ENCODE assay signal across 1 cellular context in genomic region chr3:184561329-184562145, GRCh38.
TF ChIP-seq lines count a peak whose summit lies in the region.

Gene EPHB3, plus strand, starts transcription at chr3:184561785. Its CDS starts 451 bp downstream, at chr3:184562236.

TF ChIP-seq in HepG2, 621 proteins besides CTCF, POLR2A, EP300 and RAD21 (continued from another document and continues in another):
- TF ChIP-seq ZSCAN5A (CRISPR knock-in tag; IDR thresholded peaks at IDR 0.05; ENCODE audit: borderline replicate concordance) (no peak), ZNF121 (CRISPR knock-in tag; IDR thresholded peaks at IDR 0.05) (peak; percentile 77), TEF (CRISPR knock-in tag; IDR thresholded peaks at IDR 0.05) (no peak), TRIM22 (IDR thresholded peaks at IDR 0.05) (no peak), ZNF253 (CRISPR knock-in tag; IDR thresholded peaks at IDR 0.05; ENCODE audit: borderline replicate concordance) (no peak), PRDM4 (CRISPR knock-in tag; IDR thresholded peaks at IDR 0.05; ENCODE audit: borderline replicate concordance) (no peak), ATM (IDR thresholded peaks at IDR 0.05; ENCODE audit: borderline replicate concordance) (no peak), KDM2A (CRISPR knock-in tag; IDR thresholded peaks at IDR 0.05; ENCODE audit: borderline replicate concordance, low read depth) (peak; percentile 69; the same call in 1 of the 2 replicates), ATF3 (CRISPR knock-in tag; IDR thresholded peaks at IDR 0.05) (no peak), RFX3 (CRISPR knock-in tag; IDR thresholded peaks at IDR 0.05) (no peak), ELF3 (CRISPR knock-in tag; IDR thresholded peaks at IDR 0.05) (no peak), BATF2 (CRISPR knock-in tag; IDR thresholded peaks at IDR 0.05) (no peak), IRF9 (CRISPR knock-in tag; IDR thresholded peaks at IDR 0.05; ENCODE audit: borderline replicate concordance) (peak; percentile 11; the same call in 1 of the 2 replicates), ZNF441 (CRISPR knock-in tag; IDR thresholded peaks at IDR 0.05; ENCODE audit: borderline replicate concordance) (no peak), TEAD3 (CRISPR knock-in tag; optimal IDR thresholded peaks at IDR 0.05; ENCODE audit: borderline replicate concordance) (no peak), REL (CRISPR knock-in tag; conservative IDR thresholded peaks at IDR 0.05) (no peak), HNF4G (IDR thresholded peaks at IDR 0.05; ENCODE audit: borderline replicate concordance, low read depth, low read length) (no peak), HNF4G (CRISPR knock-in tag; IDR thresholded peaks at IDR 0.05; ENCODE audit: borderline replicate concordance, low read depth) (no peak), ZNF850 (CRISPR knock-in tag; conservative IDR thresholded peaks at IDR 0.05) (no peak), ZNF709 (CRISPR knock-in tag; IDR thresholded peaks at IDR 0.05) (no peak), SAFB2 (CRISPR knock-in tag; IDR thresholded peaks at IDR 0.05; ENCODE audit: borderline replicate concordance, low read depth) (no peak), TAF1 (CRISPR knock-in tag; IDR thresholded peaks at IDR 0.05) (peak; percentile 22; the same call in 1 of the 2 replicates), SP2 (CRISPR knock-in tag; IDR thresholded peaks at IDR 0.05) (peak; percentile 92), RFXANK (CRISPR knock-in tag; IDR thresholded peaks at IDR 0.05) (no peak), SMARCC2 (IDR thresholded peaks at IDR 0.05) (no peak), FLYWCH1 (CRISPR knock-in tag; IDR thresholded peaks at IDR 0.05) (no peak), SIX1 (CRISPR knock-in tag; IDR thresholded peaks at IDR 0.05; ENCODE audit: borderline replicate concordance) (no peak), DMAP1 (CRISPR knock-in tag; IDR thresholded peaks at IDR 0.05) (no peak), RFXAP (CRISPR knock-in tag; IDR thresholded peaks at IDR 0.05; ENCODE audit: borderline replicate concordance) (no peak), NFKBIZ (CRISPR knock-in tag; IDR thresholded peaks at IDR 0.05) (no peak), FOXA1 (IDR thresholded peaks at IDR 0.05) (no peak), FOXA1 (CRISPR knock-in tag; IDR thresholded peaks at IDR 0.05) (no peak), TAF15 (IDR thresholded peaks at IDR 0.05; ENCODE audit: low read depth, low read length, poor library complexity, severe bottlenecking) (peak; percentile 51), CC2D1A (CRISPR knock-in tag; IDR thresholded peaks at IDR 0.05) (no peak), TP53 (CRISPR knock-in tag; conservative IDR thresholded peaks at IDR 0.05) (no peak), ZNF225 (CRISPR knock-in tag; IDR thresholded peaks at IDR 0.05) (no peak), THAP7 (CRISPR knock-in tag; IDR thresholded peaks at IDR 0.05) (0 out of 2 replicates have a peak, but pooled peaks have one; percentile 25), ZNF678 (CRISPR knock-in tag; IDR thresholded peaks at IDR 0.05) (no peak), ZBTB1 (CRISPR knock-in tag; IDR thresholded peaks at IDR 0.05; ENCODE audit: borderline replicate concordance) (no peak), ELF4 (CRISPR knock-in tag; IDR thresholded peaks at IDR 0.05; ENCODE audit: borderline replicate concordance) (no peak), PCBP2 (optimal IDR thresholded peaks at IDR 0.05; ENCODE audit: low read depth, low read length, poor library complexity, severe bottlenecking) (no peak), ATAD3A (CRISPR knock-in tag; IDR thresholded peaks at IDR 0.05) (no peak), HMG20A (CRISPR knock-in tag; IDR thresholded peaks at IDR 0.05; ENCODE audit: borderline replicate concordance) (no peak), ZNF513 (CRISPR knock-in tag; conservative IDR thresholded peaks at IDR 0.05) (no peak), TIGD3 (CRISPR knock-in tag; IDR thresholded peaks at IDR 0.05; ENCODE audit: borderline replicate concordance) (no peak), HNRNPL (IDR thresholded peaks at IDR 0.05; ENCODE audit: low read depth, low read length) (no peak), NFE2L2 (IDR thresholded peaks at IDR 0.05; ENCODE audit: low read length) (no peak), STAT6 (CRISPR knock-in tag; IDR thresholded peaks at IDR 0.05; ENCODE audit: borderline replicate concordance) (0 out of 2 replicates have a peak, but pooled peaks have one; percentile 34), KAT8 (CRISPR knock-in tag; IDR thresholded peaks at IDR 0.05) (no peak), ZNF737 (CRISPR knock-in tag; IDR thresholded peaks at IDR 0.05; ENCODE audit: borderline replicate concordance) (no peak), ARNT (IDR thresholded peaks at IDR 0.05) (no peak), ZNF740 (CRISPR knock-in tag; IDR thresholded peaks at IDR 0.05) (no peak), HMG20B (CRISPR knock-in tag; conservative IDR thresholded peaks at IDR 0.05) (no peak), ZBTB26 (CRISPR knock-in tag; IDR thresholded peaks at IDR 0.05; ENCODE audit: borderline replicate concordance) (no peak), TCF7L2 (IDR thresholded peaks at IDR 0.05; ENCODE audit: low read depth, low read length) (no peak), ZSCAN9 (CRISPR knock-in tag; IDR thresholded peaks at IDR 0.05; ENCODE audit: borderline replicate concordance) (no peak)
